In the genomic region with DNA sequence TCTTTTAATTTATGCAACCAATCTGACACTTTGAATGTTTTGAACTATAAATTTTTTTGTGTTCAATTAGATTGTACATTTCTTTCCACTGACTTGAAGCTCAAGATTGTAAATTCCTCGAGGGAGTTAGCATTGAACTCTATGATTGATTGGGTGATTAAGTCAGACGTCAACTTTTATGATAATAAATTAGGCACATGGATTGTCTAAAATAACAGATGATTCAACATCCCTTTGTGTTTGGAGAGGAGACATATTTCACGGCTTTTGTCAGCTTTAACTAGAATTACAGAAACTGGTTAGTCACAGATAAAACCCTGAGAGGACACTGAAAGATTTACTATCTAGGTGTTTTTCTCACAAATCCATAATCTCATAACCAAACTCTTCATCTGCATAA, we compare ENCODE assay signal across 1 cellular context.
TF ChIP-seq lines count a peak whose summit lies in the region.

No MANE protein-coding gene starts in this region.

TF ChIP-seq in K562, 482 proteins besides CTCF, POLR2A, EP300 and RAD21 (continued from another document and continues in another):
- TF ChIP-seq, protein P1, sequence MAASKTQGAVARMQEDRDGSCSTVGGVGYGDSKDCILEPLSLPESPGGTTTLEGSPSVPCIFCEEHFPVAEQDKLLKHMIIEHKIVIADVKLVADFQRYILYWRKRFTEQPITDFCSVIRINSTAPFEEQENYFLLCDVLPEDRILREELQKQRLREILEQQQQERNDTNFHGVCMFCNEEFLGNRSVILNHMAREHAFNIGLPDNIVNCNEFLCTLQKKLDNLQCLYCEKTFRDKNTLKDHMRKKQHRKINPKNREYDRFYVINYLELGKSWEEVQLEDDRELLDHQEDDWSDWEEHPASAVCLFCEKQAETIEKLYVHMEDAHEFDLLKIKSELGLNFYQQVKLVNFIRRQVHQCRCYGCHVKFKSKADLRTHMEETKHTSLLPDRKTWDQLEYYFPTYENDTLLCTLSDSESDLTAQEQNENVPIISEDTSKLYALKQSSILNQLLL (CRISPR knock-in tag; IDR thresholded peaks at IDR 0.05; ENCODE audit: borderline replicate concordance) = no peak
- TF ChIP-seq, protein P2, sequence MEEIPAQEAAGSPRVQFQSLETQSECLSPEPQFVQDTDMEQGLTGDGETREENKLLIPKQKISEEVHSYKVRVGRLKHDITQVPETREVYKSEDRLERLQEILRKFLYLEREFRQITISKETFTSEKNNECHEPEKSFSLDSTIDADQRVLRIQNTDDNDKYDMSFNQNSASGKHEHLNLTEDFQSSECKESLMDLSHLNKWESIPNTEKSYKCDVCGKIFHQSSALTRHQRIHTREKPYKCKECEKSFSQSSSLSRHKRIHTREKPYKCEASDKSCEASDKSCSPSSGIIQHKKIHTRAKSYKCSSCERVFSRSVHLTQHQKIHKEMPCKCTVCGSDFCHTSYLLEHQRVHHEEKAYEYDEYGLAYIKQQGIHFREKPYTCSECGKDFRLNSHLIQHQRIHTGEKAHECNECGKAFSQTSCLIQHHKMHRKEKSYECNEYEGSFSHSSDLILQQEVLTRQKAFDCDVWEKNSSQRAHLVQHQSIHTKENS (CRISPR knock-in tag; IDR thresholded peaks at IDR 0.05) = no peak
- TF ChIP-seq, protein P3, sequence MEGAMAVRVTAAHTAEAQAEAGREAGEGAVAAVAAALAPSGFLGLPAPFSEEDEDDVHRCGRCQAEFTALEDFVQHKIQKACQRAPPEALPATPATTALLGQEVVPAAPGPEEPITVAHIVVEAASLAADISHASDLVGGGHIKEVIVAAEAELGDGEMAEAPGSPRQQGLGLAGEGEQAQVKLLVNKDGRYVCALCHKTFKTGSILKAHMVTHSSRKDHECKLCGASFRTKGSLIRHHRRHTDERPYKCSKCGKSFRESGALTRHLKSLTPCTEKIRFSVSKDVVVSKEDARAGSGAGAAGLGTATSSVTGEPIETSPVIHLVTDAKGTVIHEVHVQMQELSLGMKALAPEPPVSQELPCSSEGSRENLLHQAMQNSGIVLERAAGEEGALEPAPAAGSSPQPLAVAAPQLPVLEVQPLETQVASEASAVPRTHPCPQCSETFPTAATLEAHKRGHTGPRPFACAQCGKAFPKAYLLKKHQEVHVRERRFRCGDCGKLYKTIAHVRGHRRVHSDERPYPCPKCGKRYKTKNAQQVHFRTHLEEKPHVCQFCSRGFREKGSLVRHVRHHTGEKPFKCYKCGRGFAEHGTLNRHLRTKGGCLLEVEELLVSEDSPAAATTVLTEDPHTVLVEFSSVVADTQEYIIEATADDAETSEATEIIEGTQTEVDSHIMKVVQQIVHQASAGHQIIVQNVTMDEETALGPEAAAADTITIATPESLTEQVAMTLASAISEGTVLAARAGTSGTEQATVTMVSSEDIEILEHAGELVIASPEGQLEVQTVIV (CRISPR knock-in tag; IDR thresholded peaks at IDR 0.05; ENCODE audit: borderline replicate concordance) = no peak
- no peak for TF ChIP-seq ZNF77 (CRISPR knock-in tag; IDR thresholded peaks at IDR 0.05)
- TF ChIP-seq HIVEP1 (CRISPR knock-in tag; IDR thresholded peaks at IDR 0.05) = no peak
- TF ChIP-seq, protein P4, sequence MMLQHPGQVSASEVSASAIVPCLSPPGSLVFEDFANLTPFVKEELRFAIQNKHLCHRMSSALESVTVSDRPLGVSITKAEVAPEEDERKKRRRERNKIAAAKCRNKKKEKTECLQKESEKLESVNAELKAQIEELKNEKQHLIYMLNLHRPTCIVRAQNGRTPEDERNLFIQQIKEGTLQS (IDR thresholded peaks at IDR 0.05) = peak; percentile 72
- TF ChIP-seq, protein P4 (CRISPR knock-in tag; conservative IDR thresholded peaks at IDR 0.05) = no peak
- TF ChIP-seq, protein P5, sequence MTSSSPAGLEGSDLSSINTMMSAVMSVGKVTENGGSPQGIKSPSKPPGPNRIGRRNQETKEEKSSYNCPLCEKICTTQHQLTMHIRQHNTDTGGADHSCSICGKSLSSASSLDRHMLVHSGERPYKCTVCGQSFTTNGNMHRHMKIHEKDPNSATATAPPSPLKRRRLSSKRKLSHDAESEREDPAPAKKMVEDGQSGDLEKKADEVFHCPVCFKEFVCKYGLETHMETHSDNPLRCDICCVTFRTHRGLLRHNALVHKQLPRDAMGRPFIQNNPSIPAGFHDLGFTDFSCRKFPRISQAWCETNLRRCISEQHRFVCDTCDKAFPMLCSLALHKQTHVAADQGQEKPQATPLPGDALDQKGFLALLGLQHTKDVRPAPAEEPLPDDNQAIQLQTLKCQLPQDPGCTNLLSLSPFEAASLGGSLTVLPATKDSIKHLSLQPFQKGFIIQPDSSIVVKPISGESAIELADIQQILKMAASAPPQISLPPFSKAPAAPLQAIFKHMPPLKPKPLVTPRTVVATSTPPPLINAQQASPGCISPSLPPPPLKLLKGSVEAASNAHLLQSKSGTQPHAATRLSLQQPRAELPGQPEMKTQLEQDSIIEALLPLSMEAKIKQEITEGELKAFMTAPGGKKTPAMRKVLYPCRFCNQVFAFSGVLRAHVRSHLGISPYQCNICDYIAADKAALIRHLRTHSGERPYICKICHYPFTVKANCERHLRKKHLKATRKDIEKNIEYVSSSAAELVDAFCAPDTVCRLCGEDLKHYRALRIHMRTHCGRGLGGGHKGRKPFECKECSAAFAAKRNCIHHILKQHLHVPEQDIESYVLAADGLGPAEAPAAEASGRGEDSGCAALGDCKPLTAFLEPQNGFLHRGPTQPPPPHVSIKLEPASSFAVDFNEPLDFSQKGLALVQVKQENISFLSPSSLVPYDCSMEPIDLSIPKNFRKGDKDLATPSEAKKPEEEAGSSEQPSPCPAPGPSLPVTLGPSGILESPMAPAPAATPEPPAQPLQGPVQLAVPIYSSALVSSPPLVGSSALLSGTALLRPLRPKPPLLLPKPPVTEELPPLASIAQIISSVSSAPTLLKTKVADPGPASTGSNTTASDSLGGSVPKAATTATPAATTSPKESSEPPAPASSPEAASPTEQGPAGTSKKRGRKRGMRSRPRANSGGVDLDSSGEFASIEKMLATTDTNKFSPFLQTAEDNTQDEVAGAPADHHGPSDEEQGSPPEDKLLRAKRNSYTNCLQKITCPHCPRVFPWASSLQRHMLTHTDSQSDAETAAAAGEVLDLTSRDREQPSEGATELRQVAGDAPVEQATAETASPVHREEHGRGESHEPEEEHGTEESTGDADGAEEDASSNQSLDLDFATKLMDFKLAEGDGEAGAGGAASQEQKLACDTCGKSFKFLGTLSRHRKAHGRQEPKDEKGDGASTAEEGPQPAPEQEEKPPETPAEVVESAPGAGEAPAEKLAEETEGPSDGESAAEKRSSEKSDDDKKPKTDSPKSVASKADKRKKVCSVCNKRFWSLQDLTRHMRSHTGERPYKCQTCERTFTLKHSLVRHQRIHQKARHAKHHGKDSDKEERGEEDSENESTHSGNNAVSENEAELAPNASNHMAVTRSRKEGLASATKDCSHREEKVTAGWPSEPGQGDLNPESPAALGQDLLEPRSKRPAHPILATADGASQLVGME (CRISPR knock-in tag; IDR thresholded peaks at IDR 0.05) = no peak
- no peak for TF ChIP-seq CEBPB (tag; IDR thresholded peaks at IDR 0.05)
- TF ChIP-seq ZNF143 (CRISPR knock-in tag; IDR thresholded peaks at IDR 0.05) = no peak
- no peak for TF ChIP-seq ZNF76 (CRISPR knock-in tag; IDR thresholded peaks at IDR 0.05; ENCODE audit: borderline replicate concordance)
- TF ChIP-seq MYC (IDR thresholded peaks at IDR 0.05; ENCODE audit: low read depth, low read length) = no peak
- no peak for TF ChIP-seq MYC (CRISPR knock-in tag; IDR thresholded peaks at IDR 0.05; ENCODE audit: borderline replicate concordance, low read depth)
- no peak for TF ChIP-seq ZFP36 (IDR thresholded peaks at IDR 0.05; ENCODE audit: low read depth, low read length, partially characterized antibody)
- TF ChIP-seq STAT5A (IDR thresholded peaks at IDR 0.05; ENCODE audit: borderline replicate concordance, low read length) = peak; percentile 49; the same call in 1 of the 2 replicates
- no peak for TF ChIP-seq ZNF584 (CRISPR knock-in tag; IDR thresholded peaks at IDR 0.05; ENCODE audit: low read depth)
- TF ChIP-seq ZNF232 (CRISPR knock-in tag; IDR thresholded peaks at IDR 0.05) = no peak
- TF ChIP-seq MXI1 (IDR thresholded peaks at IDR 0.05; ENCODE audit: low read depth, low read length) = no peak
- no peak for TF ChIP-seq TCFL5 (CRISPR knock-in tag; conservative IDR thresholded peaks at IDR 0.05)
- TF ChIP-seq YBX1 (IDR thresholded peaks at IDR 0.05) = no peak
- TF ChIP-seq KLF16 (IDR thresholded peaks at IDR 0.05) = peak; percentile 12; the same call in 1 of the 2 replicates
- no peak for TF ChIP-seq SNIP1 (IDR thresholded peaks at IDR 0.05; ENCODE audit: low read depth)
- TF ChIP-seq ZFP30 (CRISPR knock-in tag; IDR thresholded peaks at IDR 0.05; ENCODE audit: borderline replicate concordance) = no peak
- TF ChIP-seq ZNF830 (CRISPR knock-in tag; IDR thresholded peaks at IDR 0.05) = no peak
- no peak for TF ChIP-seq KAT8 (IDR thresholded peaks at IDR 0.05; ENCODE audit: low read depth)
- TF ChIP-seq BMI1 (IDR thresholded peaks at IDR 0.05; ENCODE audit: low read length) = no peak
- TF ChIP-seq SMARCC2 (IDR thresholded peaks at IDR 0.05; ENCODE audit: low read depth) = peak; percentile 66
- peak; percentile 36; the same call in 1 of the 2 replicates for TF ChIP-seq DMBX1 (CRISPR knock-in tag; IDR thresholded peaks at IDR 0.05; ENCODE audit: borderline replicate concordance)
- peak; percentile 70 to 78 for TF ChIP-seq KDM1A (IDR thresholded peaks at IDR 0.05)
- TF ChIP-seq TAL1 (IDR thresholded peaks at IDR 0.05) = peak; percentile 82
- no peak for TF ChIP-seq EZH2 (IDR thresholded peaks at IDR 0.05; ENCODE audit: borderline replicate concordance, low read depth, low read length)
- TF ChIP-seq RCOR1 (IDR thresholded peaks at IDR 0.05; ENCODE audit: borderline replicate concordance in 1 of 2, low read depth in 2 of 2, low read length in 2 of 2) = 0 out of 4 replicates have a peak, but pooled peaks of 1 of the 2 experiments have one; percentile 7
- TF ChIP-seq, protein P6, sequence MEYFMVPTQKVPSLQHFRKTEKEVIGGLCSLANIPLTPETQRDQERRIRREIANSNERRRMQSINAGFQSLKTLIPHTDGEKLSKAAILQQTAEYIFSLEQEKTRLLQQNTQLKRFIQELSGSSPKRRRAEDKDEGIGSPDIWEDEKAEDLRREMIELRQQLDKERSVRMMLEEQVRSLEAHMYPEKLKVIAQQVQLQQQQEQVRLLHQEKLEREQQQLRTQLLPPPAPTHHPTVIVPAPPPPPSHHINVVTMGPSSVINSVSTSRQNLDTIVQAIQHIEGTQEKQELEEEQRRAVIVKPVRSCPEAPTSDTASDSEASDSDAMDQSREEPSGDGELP (CRISPR knock-in tag; IDR thresholded peaks at IDR 0.05; ENCODE audit: borderline replicate concordance) = no peak
- peak; percentile 21 for TF ChIP-seq TAF9B (IDR thresholded peaks at IDR 0.05; ENCODE audit: partially characterized antibody)
- peak; percentile 91 for TF ChIP-seq TEAD4 (IDR thresholded peaks at IDR 0.05; ENCODE audit: low read length)
- no peak for TF ChIP-seq TEAD4 (CRISPR knock-in tag; IDR thresholded peaks at IDR 0.05; ENCODE audit: borderline replicate concordance)
- no peak for TF ChIP-seq CREB1 (IDR thresholded peaks at IDR 0.05)
- no peak for TF ChIP-seq CREB1 (CRISPR knock-in tag; IDR thresholded peaks at IDR 0.05)
- no peak for TF ChIP-seq ZNF695 (CRISPR knock-in tag; IDR thresholded peaks at IDR 0.05)
- no peak for TF ChIP-seq SMAD1 (IDR thresholded peaks at IDR 0.05; ENCODE audit: low read depth, low read length, partially characterized antibody)
- TF ChIP-seq BCOR (IDR thresholded peaks at IDR 0.05) = no peak
- TF ChIP-seq ZC3H11A (IDR thresholded peaks at IDR 0.05; ENCODE audit: low read depth, low read length) = no peak
